19 cellular contexts compared by ENCODE assay signal in genomic region chr7:45813771-45814170, GRCh38. TPM values are rescaled to one million over a fixed set of nuclear protein-coding genes. Genes with fewer than 3 reads are reported as not detected.
"Had no signal": no experiment of that assay in that cellular context is flagged by ENCODE, and none has a peak within 500 bp of the region (broad histone marks: within the 10 kb centered on the region; RNA-seq: fewer than 3 reads in every experiment).

No MANE protein-coding gene starts in this region.

RNA-seq across cellular contexts. Expression of gene CCDC201, which starts 59.1 kb away (rescaled TPM):
- total RNA-seq: activated naive CD4-positive, alpha-beta T cell treated with anti-CD3 and anti-CD28 coated beads for 36 hours; activated naive CD4-positive, alpha-beta T cell treated with anti-CD3 and anti-CD28 coated beads, Interleukin-2, amount 50 U/mL, for 72 hours; activated naive CD8-positive, alpha-beta T cell treated with anti-CD3 and anti-CD28 coated beads for 36 hours; activated naive CD8-positive, alpha-beta T cell treated with anti-CD3 and anti-CD28 coated beads, Interleukin-2, amount 10 ng/mL, durations not matched to agents 7 days and 5 days; activated T-cell treated with anti-CD3 and anti-CD28 coated beads, Interleukin-2, amount 50 U/mL, for 4 hours; activated T-cell treated with anti-CD3 and anti-CD28 coated beads, Interleukin-2, amount 50 U/mL, for 72 hours; activated T-helper 1 cell treated with anti-CD3 and anti-CD28 coated beads, Interleukin-12 subunit alpha, Interleukin-12 subunit beta, Interleukin-2, Interleukin-4 antibody, amounts not matched to agents 30 ng/mL and 10 ng/mL and 1 ng/mL, durations not matched to agents 14 hours and 24 hours and 36 hours; activated T-helper 17 cell treated with anti-CD3 and anti-CD28 coated beads, Interleukin-2, amount 50 U/mL, for 72 hours; activated T-helper 2 cell treated with anti-CD3 and anti-CD28 coated beads, Interferon-gamma antibody, Interleukin-2, Interleukin-4, amounts not matched to agents 10 μg/mL and 5 μg/mL and 100 μg/mL, durations not matched to agents 14 hours and 24 hours and 36 hours; adrenal gland; aorta; ascending aorta; astrocyte; body of pancreas; breast epithelium; cardiac muscle cell; cerebellum; chondrocyte had no signal
- polyA plus RNA-seq: adipose tissue, adrenal gland, aorta, cardiac muscle cell had no signal
